Comparison of ENCODE assay signal across 1 cellular context in genomic region chr12:106118-106561, GRCh38.
TF ChIP-seq lines count a peak whose summit lies in the region.

No MANE protein-coding gene starts in this region.

TF ChIP-seq in K562, 482 proteins besides CTCF, POLR2A, EP300 and RAD21 (continued from another document and continues in another):
- TF ChIP-seq CTCFL (IDR thresholded peaks at IDR 0.05; ENCODE audit: borderline replicate concordance, insufficient read depth, low read depth, low read length, poor library complexity, severe bottlenecking) (no peak), RB1 (IDR thresholded peaks at IDR 0.05; ENCODE audit: low read depth) (no peak), SRF (CRISPR knock-in tag; IDR thresholded peaks at IDR 0.05) (no peak), HNRNPH1 (optimal IDR thresholded peaks at IDR 0.05; ENCODE audit: low read depth, low read length) (no peak), ADNP (tag; IDR thresholded peaks at IDR 0.05) (peak; percentile 65), POLR2G (IDR thresholded peaks at IDR 0.05; ENCODE audit: low read depth, low read length) (no peak), GATAD2A (IDR thresholded peaks at IDR 0.05) (no peak), MYBL2 (IDR thresholded peaks at IDR 0.05; ENCODE audit: low read depth) (no peak), MYBL2 (CRISPR knock-in tag; IDR thresholded peaks at IDR 0.05; ENCODE audit: borderline replicate concordance) (no peak), HIVEP1 (CRISPR knock-in tag; IDR thresholded peaks at IDR 0.05) (no peak), RBM25 (IDR thresholded peaks at IDR 0.05; ENCODE audit: low read depth, low read length, severe bottlenecking) (peak; percentile 90), NR0B1 (IDR thresholded peaks at IDR 0.05; ENCODE audit: partially characterized antibody) (no peak), TAF15 (IDR thresholded peaks at IDR 0.05; ENCODE audit: low read depth, low read length) (no peak), ZNF311 (CRISPR knock-in tag; IDR thresholded peaks at IDR 0.05) (no peak), ZNF174 (CRISPR knock-in tag; IDR thresholded peaks at IDR 0.05) (no peak), ZEB2 (IDR thresholded peaks at IDR 0.05) (no peak), CXXC5 (CRISPR knock-in tag; IDR thresholded peaks at IDR 0.05) (no peak), ZNF764 (CRISPR knock-in tag; IDR thresholded peaks at IDR 0.05; ENCODE audit: low read depth) (no peak), FIP1L1 (IDR thresholded peaks at IDR 0.05; ENCODE audit: low read depth, low read length, poor library complexity, severe bottlenecking) (no peak), POLR3G (IDR thresholded peaks at IDR 0.05; ENCODE audit: extremely low read depth, insufficient read length, insufficient replicate concordance) (no peak), ZFP1 (CRISPR knock-in tag; IDR thresholded peaks at IDR 0.05) (no peak), THRB (CRISPR knock-in tag; conservative IDR thresholded peaks at IDR 0.05) (no peak), ZNF586 (CRISPR knock-in tag; conservative IDR thresholded peaks at IDR 0.05) (no peak), ELF4 (CRISPR knock-in tag; IDR thresholded peaks at IDR 0.05) (no peak), ZMIZ1 (IDR thresholded peaks at IDR 0.05; ENCODE audit: low read depth in 2 of 2, low read length in 2 of 2) (no peak), ASH1L (IDR thresholded peaks at IDR 0.05; ENCODE audit: borderline replicate concordance, low read depth, partially characterized antibody) (no peak), CREB1 (IDR thresholded peaks at IDR 0.05) (no peak), CREB1 (CRISPR knock-in tag; IDR thresholded peaks at IDR 0.05) (no peak), PCBP1 (IDR thresholded peaks at IDR 0.05; ENCODE audit: low read depth, low read length, poor library complexity, severe bottlenecking) (no peak), SLC30A9 (CRISPR knock-in tag; IDR thresholded peaks at IDR 0.05) (no peak), ETV5 (CRISPR knock-in tag; IDR thresholded peaks at IDR 0.05; ENCODE audit: low read depth) (no peak), ZNF436 (CRISPR knock-in tag; IDR thresholded peaks at IDR 0.05) (no peak), BMI1 (IDR thresholded peaks at IDR 0.05; ENCODE audit: low read length) (no peak), ZNF316 (IDR thresholded peaks at IDR 0.05) (no peak), HOXB6 (CRISPR knock-in tag; IDR thresholded peaks at IDR 0.05; ENCODE audit: borderline replicate concordance) (no peak), GABPB1 (CRISPR knock-in tag; IDR thresholded peaks at IDR 0.05) (no peak), PURB (CRISPR knock-in tag; IDR thresholded peaks at IDR 0.05; ENCODE audit: low read depth) (no peak), ZNF740 (CRISPR knock-in tag; IDR thresholded peaks at IDR 0.05) (0 out of 2 replicates have a peak, but pooled peaks have one; percentile 35), ZNF740 (tag; IDR thresholded peaks at IDR 0.05) (no peak), SIRT6 (IDR thresholded peaks at IDR 0.05; ENCODE audit: low read depth, low read length) (no peak), ZFPM2 (CRISPR knock-in tag; IDR thresholded peaks at IDR 0.05) (no peak), BCOR (IDR thresholded peaks at IDR 0.05) (peak; percentile 95), ZNF280B (CRISPR knock-in tag; IDR thresholded peaks at IDR 0.05) (no peak), RHOXF2B (CRISPR knock-in tag; conservative IDR thresholded peaks at IDR 0.05) (no peak), MEF2D (tag; conservative IDR thresholded peaks at IDR 0.05; ENCODE audit: low read depth) (no peak), KLF10 (CRISPR knock-in tag; IDR thresholded peaks at IDR 0.05) (no peak), HDAC2 (IDR thresholded peaks at IDR 0.05) (peak; percentile 47; the same call in 1 of the 2 replicates), ZNF57 (CRISPR knock-in tag; IDR thresholded peaks at IDR 0.05) (no peak), ZNF274 (IDR thresholded peaks at IDR 0.05; ENCODE audit: borderline replicate concordance, low read depth, low read length) (no peak), PRDM10 (IDR thresholded peaks at IDR 0.05; ENCODE audit: partially characterized antibody) (no peak), NCOA6 (IDR thresholded peaks at IDR 0.05) (no peak), XRCC3 (IDR thresholded peaks at IDR 0.05) (no peak), TEAD2 (tag; IDR thresholded peaks at IDR 0.05) (no peak)
- TF ChIP-seq, protein P1, sequence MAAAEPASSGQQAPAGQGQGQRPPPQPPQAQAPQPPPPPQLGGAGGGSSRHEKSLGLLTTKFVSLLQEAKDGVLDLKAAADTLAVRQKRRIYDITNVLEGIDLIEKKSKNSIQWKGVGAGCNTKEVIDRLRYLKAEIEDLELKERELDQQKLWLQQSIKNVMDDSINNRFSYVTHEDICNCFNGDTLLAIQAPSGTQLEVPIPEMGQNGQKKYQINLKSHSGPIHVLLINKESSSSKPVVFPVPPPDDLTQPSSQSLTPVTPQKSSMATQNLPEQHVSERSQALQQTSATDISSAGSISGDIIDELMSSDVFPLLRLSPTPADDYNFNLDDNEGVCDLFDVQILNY (CRISPR knock-in tag; IDR thresholded peaks at IDR 0.05), result no peak
- TF ChIP-seq, protein P2, sequence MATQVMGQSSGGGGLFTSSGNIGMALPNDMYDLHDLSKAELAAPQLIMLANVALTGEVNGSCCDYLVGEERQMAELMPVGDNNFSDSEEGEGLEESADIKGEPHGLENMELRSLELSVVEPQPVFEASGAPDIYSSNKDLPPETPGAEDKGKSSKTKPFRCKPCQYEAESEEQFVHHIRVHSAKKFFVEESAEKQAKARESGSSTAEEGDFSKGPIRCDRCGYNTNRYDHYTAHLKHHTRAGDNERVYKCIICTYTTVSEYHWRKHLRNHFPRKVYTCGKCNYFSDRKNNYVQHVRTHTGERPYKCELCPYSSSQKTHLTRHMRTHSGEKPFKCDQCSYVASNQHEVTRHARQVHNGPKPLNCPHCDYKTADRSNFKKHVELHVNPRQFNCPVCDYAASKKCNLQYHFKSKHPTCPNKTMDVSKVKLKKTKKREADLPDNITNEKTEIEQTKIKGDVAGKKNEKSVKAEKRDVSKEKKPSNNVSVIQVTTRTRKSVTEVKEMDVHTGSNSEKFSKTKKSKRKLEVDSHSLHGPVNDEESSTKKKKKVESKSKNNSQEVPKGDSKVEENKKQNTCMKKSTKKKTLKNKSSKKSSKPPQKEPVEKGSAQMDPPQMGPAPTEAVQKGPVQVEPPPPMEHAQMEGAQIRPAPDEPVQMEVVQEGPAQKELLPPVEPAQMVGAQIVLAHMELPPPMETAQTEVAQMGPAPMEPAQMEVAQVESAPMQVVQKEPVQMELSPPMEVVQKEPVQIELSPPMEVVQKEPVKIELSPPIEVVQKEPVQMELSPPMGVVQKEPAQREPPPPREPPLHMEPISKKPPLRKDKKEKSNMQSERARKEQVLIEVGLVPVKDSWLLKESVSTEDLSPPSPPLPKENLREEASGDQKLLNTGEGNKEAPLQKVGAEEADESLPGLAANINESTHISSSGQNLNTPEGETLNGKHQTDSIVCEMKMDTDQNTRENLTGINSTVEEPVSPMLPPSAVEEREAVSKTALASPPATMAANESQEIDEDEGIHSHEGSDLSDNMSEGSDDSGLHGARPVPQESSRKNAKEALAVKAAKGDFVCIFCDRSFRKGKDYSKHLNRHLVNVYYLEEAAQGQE (CRISPR knock-in tag; IDR thresholded peaks at IDR 0.05; ENCODE audit: low read depth), result no peak
